ENCODE assay signal across 1 cellular context in genomic region chr16:81634380-81635121, GRCh38.
TF ChIP-seq lines count a peak whose summit lies in the region.

No MANE protein-coding gene starts in this region.

TF ChIP-seq in IMR-90, 13 proteins besides CTCF, POLR2A, EP300 and RAD21 (continued from another document):
- TF ChIP-seq SMC3 (IDR thresholded peaks at IDR 0.05; ENCODE audit: low read depth, low read length) (no peak), NFE2L2 (IDR thresholded peaks at IDR 0.05; ENCODE audit: low read depth, low read length) (no peak), USF2 (IDR thresholded peaks at IDR 0.05; ENCODE audit: low read depth, low read length) (no peak), CEBPB (IDR thresholded peaks at IDR 0.05; ENCODE audit: low read depth, low read length) (no peak)
